ENCODE assay signal across 8 cellular contexts in the genomic region with DNA sequence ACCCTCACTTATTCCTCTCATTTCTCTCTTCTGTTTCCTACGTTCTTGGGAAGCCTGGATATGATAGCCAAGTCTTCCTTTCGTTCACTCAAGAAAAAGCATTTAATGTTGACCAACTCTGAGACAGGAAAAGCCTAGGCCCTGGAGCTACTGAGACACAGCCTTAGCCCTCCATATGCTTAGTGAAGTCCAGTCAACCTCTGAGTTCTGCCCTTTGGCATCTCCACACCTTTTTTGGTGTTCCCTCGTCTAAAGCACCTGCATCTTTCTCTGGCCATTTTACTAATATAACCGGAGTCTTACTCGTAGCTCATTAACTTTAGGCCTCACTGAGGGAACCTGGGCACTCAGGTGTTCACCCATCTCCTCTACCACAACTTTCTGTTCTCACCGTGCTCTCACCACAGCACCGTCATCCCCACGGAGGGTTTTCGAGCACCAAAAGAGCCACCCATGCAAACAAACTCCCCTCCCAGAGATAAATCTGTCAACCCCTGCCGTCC. TPM values are rescaled to one million over a fixed set of nuclear protein-coding genes. Genes with fewer than 3 reads are reported as not detected.
DNase-seq lines count a peak whose midpoint lies in the region; ATAC-seq and TF ChIP-seq lines count a peak whose summit lies in the region.

No MANE protein-coding gene starts in this region.

- ATAC-seq in GM21447 (IDR thresholded peaks at IDR 0.05; ENCODE audit: unreplicated experiment) (peak; percentile 38), HG03521 (IDR thresholded peaks at IDR 0.05; ENCODE audit: unreplicated experiment) (no peak)

- TF ChIP-seq EP300 in neural cell (conservative IDR thresholded peaks at IDR 0.05; ENCODE audit: poor library complexity, severe bottlenecking): no peak

- H3K9ac ChIP-seq in ES-I3 (ENCODE audit: low read depth, low read length) (peak overlapping the region; percentile 78), OCI-LY3 (ENCODE audit: low read length) (peak overlapping the region; percentile 88), neural cell (ENCODE audit: low read length) (peak overlapping the region; percentile 85)

- H3K27ac ChIP-seq in OCI-LY3 (ENCODE audit: low read length): peak overlapping the region; percentile 78
- H3K27ac ChIP-seq in effector memory CD4-positive, alpha-beta T cell (ENCODE audit: insufficient read depth, low read length, poor library complexity, severe bottlenecking): peak overlapping the region; percentile 91
- peak overlapping the region; percentile 70 for H3K27ac ChIP-seq in neural cell (ENCODE audit: low read length)

- no peaks in the 10 kb centered on the region for H3F3A ChIP-seq in neural cell (ENCODE audit: insufficient read depth, low read length, poor library complexity, severe bottlenecking)

- H3K79me2 ChIP-seq in OCI-LY3 (ENCODE audit: low read length): peaks cover 45% of the 10 kb centered on the region
- H3K79me2 ChIP-seq in neural cell (replicated peaks; ENCODE audit: insufficient read depth, low read length): no peaks in the 10 kb centered on the region

- no peak for TF ChIP-seq RAD21 in neural cell (conservative IDR thresholded peaks at IDR 0.05)

- H3K9me3 ChIP-seq in ES-I3 (ENCODE audit: control insufficient read depth, insufficient read depth, low read length) (no peaks in the 10 kb centered on the region), OCI-LY3 (ENCODE audit: insufficient read depth, low read length) (no peaks in the 10 kb centered on the region), neural cell (ENCODE audit: low read length) (no peaks in the 10 kb centered on the region)
- H3K9me3 ChIP-seq in effector memory CD4-positive, alpha-beta T cell (ENCODE audit: control insufficient read depth, low read length): no peaks in the 10 kb centered on the region

- H3K4me2 ChIP-seq in OCI-LY3 (ENCODE audit: low read length): peak overlapping the region; percentile 97
- H3K4me2 ChIP-seq in neural cell (ENCODE audit: low read length): peak overlapping the region; percentile 28

- H3K27me3 ChIP-seq in OCI-LY3 (ENCODE audit: low read depth, low read length) (no peaks in the 10 kb centered on the region), neural cell (ENCODE audit: insufficient read depth, low read depth, low read length) (no peaks in the 10 kb centered on the region)
- H3K27me3 ChIP-seq in effector memory CD4-positive, alpha-beta T cell (replicated peaks; ENCODE audit: control insufficient read depth, insufficient read depth, low read length, poor library complexity, severe bottlenecking): no peaks in the 10 kb centered on the region

- H3K4me1 ChIP-seq in ES-I3 (ENCODE audit: insufficient read depth, low read length) (no peaks in the 10 kb centered on the region; the same call in 1 of the 2 replicates), OCI-LY3 (ENCODE audit: low read length) (peaks cover 40% of the 10 kb centered on the region)
- H3K4me1 ChIP-seq in effector memory CD4-positive, alpha-beta T cell (ENCODE audit: control insufficient read depth, insufficient read depth, low read length, poor library complexity, severe bottlenecking): peaks cover 15% of the 10 kb centered on the region

- no peak for DNase-seq in effector memory CD4-positive, alpha-beta T cell
- no peak for DNase-seq in stimulated activated naive CD4-positive, alpha-beta T cell treated with Interleukin-2 at 50 U/mL for 16 hours (lab: John Stamatoyannopoulos, UW)
- no peak for DNase-seq in kidney tubule cell (ENCODE audit: low spot score)

- H4K20me1 ChIP-seq in OCI-LY3 (ENCODE audit: insufficient read depth, low read length) (no peaks in the 10 kb centered on the region), neural cell (ENCODE audit: insufficient read depth) (no peaks in the 10 kb centered on the region)

- no peak for TF ChIP-seq CTCF in OCI-LY3 (IDR thresholded peaks at IDR 0.05; ENCODE audit: low read depth, low read length)
- TF ChIP-seq CTCF in neural cell (IDR thresholded peaks at IDR 0.05; ENCODE audit: poor library complexity, severe bottlenecking): no peak

- peak overlapping the region; percentile 82 for H3K4me3 ChIP-seq in OCI-LY3 (ENCODE audit: low read length)
- H3K4me3 ChIP-seq in effector memory CD4-positive, alpha-beta T cell (ENCODE audit: insufficient read depth, low read depth, low read length, poor library complexity, severe bottlenecking): peak overlapping the region; percentile 81
- peak overlapping the region; percentile 76 for H3K4me3 ChIP-seq in neural cell (ENCODE audit: low read length)

- H3K9me2 ChIP-seq in neural cell (ENCODE audit: insufficient read depth, low read length): no peaks in the 10 kb centered on the region

- H3K36me3 ChIP-seq in ES-I3 (ENCODE audit: insufficient read depth, low read length) (peaks cover 2% of the 10 kb centered on the region; the same call in 1 of the 2 replicates), OCI-LY3 (replicated peaks; ENCODE audit: low read depth, low read length) (peaks cover 12% of the 10 kb centered on the region), neural cell (ENCODE audit: insufficient read depth, low read length) (no peaks in the 10 kb centered on the region)
- no peaks in the 10 kb centered on the region for H3K36me3 ChIP-seq in effector memory CD4-positive, alpha-beta T cell (ENCODE audit: control insufficient read depth, insufficient read depth, low read length)

- H2AFZ ChIP-seq in OCI-LY3 (ENCODE audit: low read depth, low read length): peak overlapping the region; percentile 59; the same call in 1 of the 2 replicates
- H2AFZ ChIP-seq in neural cell (ENCODE audit: low read depth, low read length): no peak overlapping the region

TF ChIP-seq in neural cell, 6 proteins besides CTCF, POLR2A, EP300 and RAD21:
- TF ChIP-seq, protein P1, sequence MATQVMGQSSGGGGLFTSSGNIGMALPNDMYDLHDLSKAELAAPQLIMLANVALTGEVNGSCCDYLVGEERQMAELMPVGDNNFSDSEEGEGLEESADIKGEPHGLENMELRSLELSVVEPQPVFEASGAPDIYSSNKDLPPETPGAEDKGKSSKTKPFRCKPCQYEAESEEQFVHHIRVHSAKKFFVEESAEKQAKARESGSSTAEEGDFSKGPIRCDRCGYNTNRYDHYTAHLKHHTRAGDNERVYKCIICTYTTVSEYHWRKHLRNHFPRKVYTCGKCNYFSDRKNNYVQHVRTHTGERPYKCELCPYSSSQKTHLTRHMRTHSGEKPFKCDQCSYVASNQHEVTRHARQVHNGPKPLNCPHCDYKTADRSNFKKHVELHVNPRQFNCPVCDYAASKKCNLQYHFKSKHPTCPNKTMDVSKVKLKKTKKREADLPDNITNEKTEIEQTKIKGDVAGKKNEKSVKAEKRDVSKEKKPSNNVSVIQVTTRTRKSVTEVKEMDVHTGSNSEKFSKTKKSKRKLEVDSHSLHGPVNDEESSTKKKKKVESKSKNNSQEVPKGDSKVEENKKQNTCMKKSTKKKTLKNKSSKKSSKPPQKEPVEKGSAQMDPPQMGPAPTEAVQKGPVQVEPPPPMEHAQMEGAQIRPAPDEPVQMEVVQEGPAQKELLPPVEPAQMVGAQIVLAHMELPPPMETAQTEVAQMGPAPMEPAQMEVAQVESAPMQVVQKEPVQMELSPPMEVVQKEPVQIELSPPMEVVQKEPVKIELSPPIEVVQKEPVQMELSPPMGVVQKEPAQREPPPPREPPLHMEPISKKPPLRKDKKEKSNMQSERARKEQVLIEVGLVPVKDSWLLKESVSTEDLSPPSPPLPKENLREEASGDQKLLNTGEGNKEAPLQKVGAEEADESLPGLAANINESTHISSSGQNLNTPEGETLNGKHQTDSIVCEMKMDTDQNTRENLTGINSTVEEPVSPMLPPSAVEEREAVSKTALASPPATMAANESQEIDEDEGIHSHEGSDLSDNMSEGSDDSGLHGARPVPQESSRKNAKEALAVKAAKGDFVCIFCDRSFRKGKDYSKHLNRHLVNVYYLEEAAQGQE (IDR thresholded peaks at IDR 0.05; ENCODE audit: borderline replicate concordance): no peak
- TF ChIP-seq TAF1 (IDR thresholded peaks at IDR 0.05; ENCODE audit: low read depth) (no peak), MXI1 (conservative IDR thresholded peaks at IDR 0.05; ENCODE audit: poor library complexity, severe bottlenecking) (no peak), SMC3 (conservative IDR thresholded peaks at IDR 0.05; ENCODE audit: poor library complexity) (no peak), EZH2 (IDR thresholded peaks at IDR 0.05; ENCODE audit: borderline replicate concordance, insufficient read depth, low read length, poor library complexity, severe bottlenecking) (no peak), POLR2AphosphoS5 (IDR thresholded peaks at IDR 0.05) (no peak)

RNA-seq across cellular contexts. Expression of a gene that starts 0.6 kb away (rescaled TPM):
- polyA plus RNA-seq in neural cell: 9.0 and 12.8 TPM in 2 replicates
- polyA minus RNA-seq in neural cell: 9.5 and 11.0 TPM in 2 replicates
